Comparison of ENCODE assay signal across 8 cellular contexts in the genomic region with DNA sequence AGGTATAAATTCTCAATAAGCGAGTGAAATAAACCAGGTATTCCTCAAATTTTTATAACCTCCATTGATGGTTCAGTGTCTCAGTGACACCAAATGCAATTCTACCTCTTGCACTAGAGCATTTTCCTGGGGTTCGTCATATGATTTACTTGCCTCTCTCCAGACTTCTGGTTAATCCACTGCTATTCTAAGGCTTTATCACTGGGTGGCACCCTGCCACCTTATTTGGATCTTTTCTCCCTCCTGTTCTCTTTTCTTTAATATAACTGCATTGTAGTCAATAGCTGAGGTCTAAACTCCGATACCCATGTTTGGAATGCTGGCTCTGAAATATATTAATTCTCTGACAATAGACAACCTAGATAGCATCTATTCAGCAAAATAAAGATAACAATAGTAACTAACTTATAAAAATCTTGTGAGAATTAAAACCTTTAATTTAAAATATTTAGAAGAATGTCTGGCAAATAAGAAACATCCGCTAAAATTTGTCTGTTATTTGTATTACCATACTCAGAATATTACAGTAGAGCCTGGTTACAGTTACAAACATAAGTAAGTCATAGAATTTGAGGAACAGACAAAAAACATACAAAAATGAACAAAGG.
A peak's percentile ranks its signal among the peaks of the same experiment; 100 is the strongest.
DNase-seq lines count a peak whose midpoint lies in the region; ATAC-seq, FAIRE-seq and TF ChIP-seq lines count a peak whose summit lies in the region.

No MANE protein-coding gene starts in this region.

- H3K27ac ChIP-seq in neural progenitor cell = no peak overlapping the region
- H3K27ac ChIP-seq in kidney (ENCODE audit: low read depth in 2 of 2, low read length in 2 of 2) = no peak overlapping the region

- no peaks in the 10 kb centered on the region for H3K27me3 ChIP-seq in neural progenitor cell

- H3K4me1 ChIP-seq in neural progenitor cell (no peaks in the 10 kb centered on the region), kidney (ENCODE audit: control insufficient read depth in 1 of 2, insufficient read depth in 1 of 2, low read depth in 1 of 2, low read length in 2 of 2) (no peaks in the 10 kb centered on the region)

- DNase-seq in Caki2 (ENCODE audit: low read depth) (peak; percentile 38), HT-29 (ENCODE audit: low spot score) (peak; percentile 66), NCI-H82 (lab: John Stamatoyannopoulos, UW) (peak; percentile 85), cerebellar nuclear complex (lab: John Stamatoyannopoulos, UW) (peak; percentile 4 to 61), neural progenitor cell (ENCODE audit: low spot score) (peak; percentile 63), kidney (no peak)
- DNase-seq in stimulated activated CD4-positive, alpha-beta T cell treated with anti-CD3 and anti-CD28 coated beads, Interleukin-2, amount 100 ng/mL, for 48 hours = no peak
- DNase-seq in activated naive CD4-positive, alpha-beta T cell treated with anti-CD3 and anti-CD28 coated beads, Interleukin-2, amount 50 U/mL, for 72 hours (ENCODE audit: low spot score in 2 of 2) = no peak

- no peak overlapping the region for H2AFZ ChIP-seq in neural progenitor cell (replicated peaks)

- no peak for FAIRE-seq in kidney (lab: Jason Lieb, UNC)

- TF ChIP-seq CTCF in neural progenitor cell (IDR thresholded peaks at IDR 0.05) = peak; percentile 84
- no peak for TF ChIP-seq CTCF in kidney (IDR thresholded peaks at IDR 0.05; ENCODE audit: borderline replicate concordance, extremely low read depth, insufficient read depth)

- H3K36me3 ChIP-seq in neural progenitor cell = no peaks in the 10 kb centered on the region
- no peaks in the 10 kb centered on the region for H3K36me3 ChIP-seq in kidney (ENCODE audit: control insufficient read depth in 1 of 2, insufficient read depth in 2 of 2, low read length in 2 of 2)

- no peaks in the 10 kb centered on the region for H3K9me3 Mint-ChIP-seq in neural progenitor cell
- H3K9me3 Mint-ChIP-seq in activated naive CD4-positive, alpha-beta T cell treated with anti-CD3 and anti-CD28 coated beads, Interleukin-2, amount 50 U/mL, for 72 hours = no peaks in the 10 kb centered on the region

- H3K36me3 Mint-ChIP-seq in neural progenitor cell = no peaks in the 10 kb centered on the region
- H3K36me3 Mint-ChIP-seq in activated naive CD4-positive, alpha-beta T cell treated with anti-CD3 and anti-CD28 coated beads, Interleukin-2, amount 50 U/mL, for 72 hours = no peaks in the 10 kb centered on the region

- no peaks in the 10 kb centered on the region for H3F3A ChIP-seq in neural progenitor cell (ENCODE audit: low read depth)

- intact Hi-C loops in kidney (cut with DNase I) = no loop called here

- no peak overlapping the region for H3K4me3 ChIP-seq in neural progenitor cell
- no peak overlapping the region for H3K4me3 ChIP-seq in kidney (ENCODE audit: low read length in 2 of 2)

- H3K79me2 ChIP-seq in neural progenitor cell (ENCODE audit: low read depth) = no peaks in the 10 kb centered on the region

- H3K4me2 ChIP-seq in neural progenitor cell = no peak overlapping the region

- H3K4me1 Mint-ChIP-seq in neural progenitor cell = peaks cover 4% of the 10 kb centered on the region

- H3K9me3 ChIP-seq in neural progenitor cell (ENCODE audit: low read depth) = no peaks in the 10 kb centered on the region
- no peaks in the 10 kb centered on the region for H3K9me3 ChIP-seq in kidney (ENCODE audit: control insufficient read depth in 1 of 2, low read length in 2 of 2)

- no peak for ATAC-seq in activated naive CD4-positive, alpha-beta T cell treated with anti-CD3 and anti-CD28 coated beads, Interleukin-2, amount 50 U/mL, for 72 hours

- H3K27ac Mint-ChIP-seq in neural progenitor cell = no peak overlapping the region
- no peak overlapping the region for H3K27ac Mint-ChIP-seq in activated naive CD4-positive, alpha-beta T cell treated with anti-CD3 and anti-CD28 coated beads, Interleukin-2, amount 50 U/mL, for 72 hours

- H3K9ac ChIP-seq in neural progenitor cell (no peak overlapping the region), kidney (ENCODE audit: low read length in 2 of 2) (no peak overlapping the region)

- in situ Hi-C loops in Caki2 (cut with HindIII; ENCODE audit: low pct_unique_long_range_greater_than_20kb, low sequenced_read_pairs) = no loop called here

- no peaks in the 10 kb centered on the region for H4K20me1 ChIP-seq in neural progenitor cell (ENCODE audit: low read depth)

- H3K4me3 Mint-ChIP-seq in neural progenitor cell = no peak overlapping the region

- no peaks in the 10 kb centered on the region for H3K27me3 Mint-ChIP-seq in neural progenitor cell (ENCODE audit: insufficient read depth, low read depth)

Comparison
In these comparisons a context has a peak if more than half of its experiments do, and no peak if none do; other contexts are left out.
1. DNase-seq: peak in Caki2 (single experiment), HT-29 (single experiment), NCI-H82 (single experiment), cerebellar nuclear complex (2 of 2) and neural progenitor cell (single experiment); none in stimulated activated CD4-positive, alpha-beta T cell treated with anti-CD3 and anti-CD28 coated beads, Interleukin-2, amount 100 ng/mL, for 48 hours (0 of 2), activated naive CD4-positive, alpha-beta T cell treated with anti-CD3 and anti-CD28 coated beads, Interleukin-2, amount 50 U/mL, for 72 hours (0 of 2) and kidney (single experiment).